In the genomic region with DNA sequence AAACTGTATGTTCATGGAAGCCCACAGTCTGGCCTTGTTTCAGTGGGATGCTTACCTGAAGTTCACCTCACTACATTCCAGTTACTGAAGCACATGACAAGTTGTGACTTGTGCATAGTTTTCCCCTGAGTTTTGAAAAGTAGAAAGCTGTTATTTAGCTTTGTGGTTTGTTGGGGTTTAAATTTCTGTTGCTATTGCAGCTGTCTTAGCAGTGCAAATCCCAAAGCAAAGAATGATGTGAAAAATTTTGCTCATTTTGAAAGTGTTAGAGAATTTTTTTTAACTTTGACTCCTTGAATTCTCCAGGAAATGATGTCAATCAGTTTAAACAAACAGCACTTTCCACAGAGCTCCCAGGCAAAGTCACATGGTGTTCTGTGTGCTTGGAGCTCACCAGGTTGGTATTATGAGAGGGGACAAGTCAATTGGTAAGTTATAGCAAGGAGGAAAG, we compare ENCODE assay signal across 12 cellular contexts.
A peak's percentile ranks its signal among the peaks of the same experiment; 100 is the strongest.
DNase-seq lines count a peak whose midpoint lies in the region; ATAC-seq, FAIRE-seq and TF ChIP-seq lines count a peak whose summit lies in the region.
"Had no signal": no experiment of that assay in that cellular context is flagged by ENCODE, and none has a peak within 500 bp of the region (broad histone marks: within the 10 kb centered on the region; RNA-seq: fewer than 3 reads in every experiment).

No MANE protein-coding gene starts in this region.

- H3K4me1 Mint-ChIP-seq in CD4-positive, alpha-beta T cell (ENCODE audit: low read depth): peaks cover 55% of the 10 kb centered on the region

- TF ChIP-seq POLR2A in IMR-90 (IDR thresholded peaks at IDR 0.05; ENCODE audit: low read depth, low read length): no peak
- TF ChIP-seq POLR2A in GM12892 (IDR thresholded peaks at IDR 0.05; ENCODE audit: low read depth, low read length): no peak
- no peak for TF ChIP-seq POLR2A in sigmoid colon (IDR thresholded peaks at IDR 0.05)

- TF ChIP-seq EP300 in sigmoid colon (IDR thresholded peaks at IDR 0.05): no peak

- FAIRE-seq in GM12892 (lab: Jason Lieb, UNC): no peak

- H3K18ac ChIP-seq in IMR-90 (ENCODE audit: low read depth, low read length): no peak overlapping the region

- no peak overlapping the region for H3K4me3 Mint-ChIP-seq in CD4-positive, alpha-beta T cell

- H3K9me3 Mint-ChIP-seq in CD4-positive, alpha-beta T cell: peaks cover 7% of the 10 kb centered on the region

- intact Hi-C loops in CD4-positive, alpha-beta T cell (cut with DNase I, micrococcal nuclease): no loop called here
- intact Hi-C loops in IMR-90 (cut with micrococcal nuclease) (no loop called here), sigmoid colon (cut with DNase I) (no loop called here)

- POLR2A ChIA-PET in CD4-positive, alpha-beta T cell (lab: Charles Lee): interaction anchor here (0.7 to 2.3 kb wide), 7 partner anchors 9 to 381 kb away, joined by 3 to 12 read pairs (median 5); no protein-coding TSS in a partner anchor
- POLR2A ChIA-PET in IMR-90 (lab: Charles Lee; ENCODE audit: unreplicated experiment): no interaction called here

- dilution Hi-C loops in IMR-90 (cut with HindIII; ENCODE audit: low sequenced_read_pairs, unreplicated experiment): no loop called here

- H3K27me3 Mint-ChIP-seq in CD4-positive, alpha-beta T cell: no peaks in the 10 kb centered on the region

- H4K5ac ChIP-seq in IMR-90 (ENCODE audit: low read depth, low read length): no peak overlapping the region

- H3K36me3 ChIP-seq in IMR-90 (ENCODE audit: control insufficient read depth, insufficient read depth, low read length) (no peaks in the 10 kb centered on the region), muscle layer of duodenum (ENCODE audit: control insufficient read depth in 1 of 2, insufficient read depth in 2 of 2, low read length in 2 of 2) (no peaks in the 10 kb centered on the region), sigmoid colon (no peaks in the 10 kb centered on the region)
- H3K36me3 ChIP-seq: gastrocnemius medialis had no signal

- H4K91ac ChIP-seq in IMR-90 (ENCODE audit: insufficient read depth, low read depth, low read length): no peak overlapping the region

- no peak overlapping the region for H2BK20ac ChIP-seq in IMR-90 (ENCODE audit: low read depth, low read length)

- no peak overlapping the region for H4K8ac ChIP-seq in IMR-90 (ENCODE audit: low read depth in 2 of 2, low read length in 2 of 2)

- H3K27ac ChIP-seq in CD4-positive, alpha-beta T cell (ENCODE audit: low read depth, low read length): no peak overlapping the region
- H3K27ac ChIP-seq in IMR-90 (ENCODE audit: insufficient read depth, low read length) (no peak overlapping the region), muscle layer of duodenum (ENCODE audit: low read length) (peak overlapping the region; percentile 24), sigmoid colon (peak overlapping the region in 1 of 4 donors; percentile 46)
- H3K27ac ChIP-seq: gastrocnemius medialis had no signal

- no peaks in the 10 kb centered on the region for H3K9me1 ChIP-seq in IMR-90 (ENCODE audit: insufficient read depth, low read length)

- H2AFZ ChIP-seq in IMR-90 (replicated peaks; ENCODE audit: low read length, poor library complexity): no peak overlapping the region

- H3K14ac ChIP-seq in IMR-90 (replicated peaks; ENCODE audit: low read depth, low read length): no peak overlapping the region

- no TSS peak for BruUV-seq in IMR-90 (replicated peaks; lab: Mats Ljungman, UMichigan)

- no peaks in the 10 kb centered on the region for H4K20me1 ChIP-seq in IMR-90 (ENCODE audit: insufficient read depth, low read length)

- H3K9ac ChIP-seq in IMR-90 (ENCODE audit: low read depth, low read length): no peak overlapping the region

- no peak for DNase-seq in CD4-positive, alpha-beta T cell
- DNase-seq in IMR-90: peak; percentile 52
- peak; percentile 28 for DNase-seq in dermis blood vessel endothelial cell
- DNase-seq in GM12892 (ENCODE audit: insufficient read length): no peak
- DNase-seq in ecto neural progenitor cell (ENCODE audit: low spot score): no peak
- no peak for DNase-seq in RKO (ENCODE audit: low spot score)
- DNase-seq in sigmoid colon: no peak
- DNase-seq: gastrocnemius medialis, NCI-H2029, occipital lobe had no signal

- no peak overlapping the region for H2AK9ac ChIP-seq in IMR-90 (replicated peaks; ENCODE audit: low read depth, low read length, poor library complexity)

- in situ Hi-C loops in IMR-90 (cut with MboI; ENCODE audit: low sequenced_read_pairs): no loop called here

- peaks cover 17% of the 10 kb centered on the region for H3K9me3 ChIP-seq in CD4-positive, alpha-beta T cell (ENCODE audit: control insufficient read depth, low read length)
- peaks cover 5% of the 10 kb centered on the region for H3K9me3 ChIP-seq in IMR-90 (ENCODE audit: control insufficient read depth, insufficient read depth, low read length)
- H3K9me3 ChIP-seq in muscle layer of duodenum (ENCODE audit: control insufficient read depth in 1 of 2, low read length in 2 of 2): peaks cover 0 to 2% of the 10 kb centered on the region in 2 donors
- peaks cover 0 to 3% (median 0%) of the 10 kb centered on the region in 4 donors for H3K9me3 ChIP-seq in sigmoid colon
- H3K9me3 ChIP-seq: gastrocnemius medialis had no signal

- no peak overlapping the region for H3K23ac ChIP-seq in IMR-90 (ENCODE audit: low read depth, low read length)

- H2BK15ac ChIP-seq in IMR-90 (ENCODE audit: low read depth, low read length): no peak overlapping the region

- no peak for TF ChIP-seq RAD21 in IMR-90 (IDR thresholded peaks at IDR 0.05; ENCODE audit: low read length)

- CTCF ChIA-PET in CD4-positive, alpha-beta T cell (lab: Charles Lee): interaction anchor here (1.0 kb wide), 1 partner anchor 857 kb away, joined by 3 read pairs; no protein-coding TSS in a partner anchor
- CTCF ChIA-PET in IMR-90 (lab: Yijun Ruan, JAX): interaction anchor here (1.3 to 1.5 kb wide), 2 partner anchors 95 to 857 kb away, joined by 3 to 6 read pairs; no protein-coding TSS in a partner anchor

- peaks cover 3% of the 10 kb centered on the region for H3K36me3 Mint-ChIP-seq in CD4-positive, alpha-beta T cell (ENCODE audit: low read depth)

- H3K79me1 ChIP-seq in IMR-90 (ENCODE audit: low read depth in 1 of 2, low read length in 2 of 2): no peaks in the 10 kb centered on the region

- TF ChIP-seq CTCF in CD4-positive, alpha-beta T cell (IDR thresholded peaks at IDR 0.05): no peak
- TF ChIP-seq CTCF in IMR-90 (conservative IDR thresholded peaks at IDR 0.05; ENCODE audit: low read depth, low read length) (no peak), sigmoid colon (IDR thresholded peaks at IDR 0.05) (no peak)

- no peak overlapping the region for H3K56ac ChIP-seq in IMR-90 (ENCODE audit: extremely low read depth, insufficient read depth, low read length)

- H3K4me1 ChIP-seq in IMR-90 (ENCODE audit: control insufficient read depth, insufficient read depth, low read length): peaks cover 4% of the 10 kb centered on the region; the same call in 1 of the 2 replicates
- peaks cover 0 to 13% of the 10 kb centered on the region in 2 donors for H3K4me1 ChIP-seq in muscle layer of duodenum (ENCODE audit: control insufficient read depth in 1 of 2, insufficient read depth in 2 of 2, low read length in 2 of 2)
- H3K4me1 ChIP-seq in sigmoid colon: peaks cover 0 to 18% (median 11%) of the 10 kb centered on the region in 4 donors
- H3K4me1 ChIP-seq: gastrocnemius medialis had no signal

- no peak for ATAC-seq in CD4-positive, alpha-beta T cell (ENCODE audit: poor library complexity)
- ATAC-seq in IMR-90 (ENCODE audit: low read depth): peak; percentile 39
- ATAC-seq: gastrocnemius medialis had no signal

- H2AK5ac ChIP-seq in IMR-90 (ENCODE audit: low read depth, low read length): no peak overlapping the region

- no peaks in the 10 kb centered on the region for H3K27me3 ChIP-seq in CD4-positive, alpha-beta T cell (ENCODE audit: control insufficient read depth, insufficient read depth, low read length)
- peaks cover 3% of the 10 kb centered on the region for H3K27me3 ChIP-seq in IMR-90 (ENCODE audit: control insufficient read depth, insufficient read depth, low read length)
- H3K27me3 ChIP-seq in muscle layer of duodenum (ENCODE audit: low read depth, low read length): no peaks in the 10 kb centered on the region
- no peaks in the 10 kb centered on the region for H3K27me3 ChIP-seq in sigmoid colon
- H3K27me3 ChIP-seq: gastrocnemius medialis had no signal

- peak overlapping the region; percentile 79 for H3K27ac Mint-ChIP-seq in CD4-positive, alpha-beta T cell
- H3K27ac Mint-ChIP-seq: activated T-helper 2 cell treated with anti-CD3 and anti-CD28 coated beads, Interferon-gamma antibody, Interleukin-2, Interleukin-4, amounts not matched to agents 10 μg/mL and 5 μg/mL and 100 μg/mL, durations not matched to agents 14 hours and 24 hours and 36 hours had no signal

- no peak overlapping the region for H3K4me3 ChIP-seq in IMR-90 (ENCODE audit: insufficient read depth, low read depth, low read length)
- H3K4me3 ChIP-seq in muscle layer of duodenum (ENCODE audit: low read depth in 1 of 2, low read length in 2 of 2): no peak overlapping the region
- no peak overlapping the region for H3K4me3 ChIP-seq in sigmoid colon
- H3K4me3 ChIP-seq: gastrocnemius medialis had no signal

- no peak overlapping the region for H2BK120ac ChIP-seq in IMR-90 (ENCODE audit: low read depth, low read length)

- no peak overlapping the region; the same call in 1 of the 2 replicates for H3K4me2 ChIP-seq in IMR-90 (ENCODE audit: low read depth, low read length)

- H2BK5ac ChIP-seq in IMR-90 (ENCODE audit: low read depth, low read length, poor library complexity, severe bottlenecking): no peak overlapping the region

- H3K4ac ChIP-seq in IMR-90 (ENCODE audit: low read depth, low read length): no peak overlapping the region

TF ChIP-seq in IMR-90, 13 proteins besides CTCF, POLR2A, EP300 and RAD21 (continues in another document):
- TF ChIP-seq MXI1 (IDR thresholded peaks at IDR 0.05; ENCODE audit: borderline replicate concordance, low read depth, low read length) (no peak), MAFK (IDR thresholded peaks at IDR 0.05; ENCODE audit: low read depth, low read length) (no peak), USF2 (IDR thresholded peaks at IDR 0.05; ENCODE audit: low read depth, low read length) (peak; percentile 28; the same call in 1 of the 2 replicates), BHLHE40 (IDR thresholded peaks at IDR 0.05; ENCODE audit: low read depth, low read length) (peak; percentile 10; the same call in 1 of the 2 replicates), RCOR1 (IDR thresholded peaks at IDR 0.05; ENCODE audit: insufficient replicate concordance, low read length) (no peak)

Comparison
In these comparisons a context has a peak if more than half of its experiments do, and no peak if none do; other contexts are left out.
1. DNase-seq: peak in IMR-90 (single experiment) and dermis blood vessel endothelial cell (single experiment); none in CD4-positive, alpha-beta T cell (0 of 10), GM12892 (single experiment), ecto neural progenitor cell (single experiment), RKO (single experiment) and sigmoid colon (single experiment).